13 cellular contexts compared by ENCODE assay signal in genomic region chr2:159029936-159030335, GRCh38.
DNase-seq lines count a peak whose midpoint lies in the region; ATAC-seq and TF ChIP-seq lines count a peak whose summit lies in the region.
"Had no signal": no experiment of that assay in that cellular context is flagged by ENCODE, and none has a peak within 500 bp of the region (broad histone marks: within the 10 kb centered on the region; RNA-seq: fewer than 3 reads in every experiment).

No MANE protein-coding gene starts in this region.

- no peak overlapping the region for H3K27ac ChIP-seq in PC-3 (ENCODE audit: low read length)
- no peak overlapping the region for H3K27ac ChIP-seq in neural progenitor cell
- H3K27ac ChIP-seq: C4-2B had no signal

- peaks cover 35% of the 10 kb centered on the region for H3K4me1 Mint-ChIP-seq in neural progenitor cell
- H3K4me1 Mint-ChIP-seq: T-cell had no signal

- no peaks in the 10 kb centered on the region for H4K20me1 ChIP-seq in PC-3 (ENCODE audit: low read length)
- H4K20me1 ChIP-seq in neural progenitor cell (ENCODE audit: low read depth): peaks cover 13% of the 10 kb centered on the region

- no peaks in the 10 kb centered on the region for H3K9me2 ChIP-seq in PC-3 (replicated peaks; ENCODE audit: low read length)

- no peak overlapping the region for H2AFZ ChIP-seq in PC-3 (ENCODE audit: low read length)
- no peak overlapping the region for H2AFZ ChIP-seq in neural progenitor cell (replicated peaks)

- no peak for ATAC-seq in GM19023 (IDR thresholded peaks at IDR 0.05; ENCODE audit: unreplicated experiment)
- no peak for ATAC-seq in PC-3
- ATAC-seq: stimulated activated naive CD8-positive, alpha-beta T cell treated with anti-CD3 and anti-CD28 coated beads, Interleukin-15, amount 100 ng/mL, for 72 hours; T-cell had no signal

- no peaks in the 10 kb centered on the region for H3K9me3 ChIP-seq in PC-3 (ENCODE audit: low read length)
- no peaks in the 10 kb centered on the region for H3K9me3 ChIP-seq in neural progenitor cell (ENCODE audit: low read depth)

- peaks cover 22% of the 10 kb centered on the region for H3K4me1 ChIP-seq in PC-3 (ENCODE audit: insufficient read depth, low read length)
- H3K4me1 ChIP-seq in neural progenitor cell: peaks cover 18% of the 10 kb centered on the region

- H3K9me3 Mint-ChIP-seq in neural progenitor cell: no peaks in the 10 kb centered on the region
- H3K9me3 Mint-ChIP-seq: stimulated activated naive CD8-positive, alpha-beta T cell treated with anti-CD3 and anti-CD28 coated beads, Interleukin-15, amount 100 ng/mL, for 72 hours; T-cell had no signal

- peaks cover 8% of the 10 kb centered on the region for H3K27me3 Mint-ChIP-seq in neural progenitor cell (ENCODE audit: insufficient read depth, low read depth)
- H3K27me3 Mint-ChIP-seq: stimulated activated naive CD8-positive, alpha-beta T cell treated with anti-CD3 and anti-CD28 coated beads, Interleukin-15, amount 100 ng/mL, for 72 hours; T-cell had no signal

- H3K36me3 ChIP-seq in PC-3 (ENCODE audit: low read depth, low read length): no peaks in the 10 kb centered on the region
- H3K36me3 ChIP-seq in neural progenitor cell: no peaks in the 10 kb centered on the region

- intact Hi-C loops in PC-3 (cut with micrococcal nuclease): loop anchor here (5.0 kb wide), 1 partner anchor 63 kb away; the partner anchor contains the start of gene TANC1

- peaks cover 4% of the 10 kb centered on the region for H3K36me3 Mint-ChIP-seq in neural progenitor cell
- H3K36me3 Mint-ChIP-seq: T-cell had no signal

- H3K79me2 ChIP-seq in PC-3 (ENCODE audit: low read length) (peaks cover 63% of the 10 kb centered on the region), neural progenitor cell (ENCODE audit: low read depth) (no peaks in the 10 kb centered on the region)

- H3K9ac ChIP-seq in PC-3 (ENCODE audit: low read length) (no peak overlapping the region), neural progenitor cell (no peak overlapping the region)

- no peak overlapping the region for H3K4me3 ChIP-seq in PC-3 (ENCODE audit: low read length)
- H3K4me3 ChIP-seq in neural progenitor cell: no peak overlapping the region

- no peak for TF ChIP-seq CTCF in PC-3 (conservative IDR thresholded peaks at IDR 0.05; ENCODE audit: low read depth, low read length)
- no peak for TF ChIP-seq CTCF in neural progenitor cell (IDR thresholded peaks at IDR 0.05)

- H3K4me2 ChIP-seq in PC-3 (ENCODE audit: low read length) (no peak overlapping the region), neural progenitor cell (no peak overlapping the region)

- no peak overlapping the region for H3K4me3 Mint-ChIP-seq in neural progenitor cell
- H3K4me3 Mint-ChIP-seq: stimulated activated naive CD8-positive, alpha-beta T cell treated with anti-CD3 and anti-CD28 coated beads, Interleukin-15, amount 100 ng/mL, for 72 hours; T-cell had no signal

- CTCF ChIA-PET in PC-3 (lab: Charles Lee): no interaction called here

- H3F3A ChIP-seq in PC-3 (ENCODE audit: low read length, unreplicated experiment): no peaks in the 10 kb centered on the region
- H3F3A ChIP-seq in neural progenitor cell (ENCODE audit: low read depth): peaks cover 11% of the 10 kb centered on the region

- no peaks in the 10 kb centered on the region for H3K27me3 ChIP-seq in PC-3 (ENCODE audit: low read length)
- no peaks in the 10 kb centered on the region for H3K27me3 ChIP-seq in neural progenitor cell

- no peak overlapping the region for H3K27ac Mint-ChIP-seq in neural progenitor cell
- H3K27ac Mint-ChIP-seq: stimulated activated naive CD8-positive, alpha-beta T cell treated with anti-CD3 and anti-CD28 coated beads, Interleukin-15, amount 100 ng/mL, for 72 hours; T-cell had no signal

- BruUV-seq in PC-3 (replicated peaks; lab: Mats Ljungman, UMichigan): no TSS peak

- POLR2A ChIA-PET in PC-3 (lab: Charles Lee; ENCODE audit: unreplicated experiment): no interaction called here

- peak; percentile 27 for DNase-seq in LHCN-M2 (ENCODE audit: low read depth)
- peak; percentile 40 for DNase-seq in astrocyte of the hippocampus (ENCODE audit: low read depth, low spot score)
- peak; percentile 66 for DNase-seq in medulla oblongata (ENCODE audit: extremely low spot score)
- DNase-seq in superior temporal gyrus (ENCODE audit: extremely low spot score): peak; percentile 50
- DNase-seq in PC-3: no peak
- DNase-seq in neural progenitor cell (ENCODE audit: low spot score): no peak
- DNase-seq: DND-41; NCI-H2029; NCI-H524 treated with DMSO at 0.1 percent for 48 hours; stimulated activated naive CD8-positive, alpha-beta T cell treated with anti-CD3 and anti-CD28 coated beads, Interleukin-15, amount 100 ng/mL, for 72 hours; T-cell had no signal

Comparison
In these comparisons a context has a peak if more than half of its experiments do, and no peak if none do; other contexts are left out.
1. DNase-seq: peak in LHCN-M2 (single experiment), astrocyte of the hippocampus (single experiment), medulla oblongata (single experiment) and superior temporal gyrus (single experiment); none in PC-3 (single experiment) and neural progenitor cell (single experiment).